8 cellular contexts compared by ENCODE assay signal in genomic region chr5:99060306-99061261, GRCh38.
DNase-seq lines count a peak whose midpoint lies in the region; ATAC-seq and TF ChIP-seq lines count a peak whose summit lies in the region.

No MANE protein-coding gene starts in this region.

- no peaks in the 10 kb centered on the region for H3K9me3 Mint-ChIP-seq in activated naive CD4-positive, alpha-beta T cell treated with anti-CD3 and anti-CD28 coated beads, Interleukin-2, amount 50 U/mL, for 72 hours
- H3K9me3 Mint-ChIP-seq in progenitor cell of endocrine pancreas (ENCODE audit: low read depth) = no peaks in the 10 kb centered on the region

- peak overlapping the region; percentile 66 for H3K9ac ChIP-seq in GM23248
- no peak overlapping the region for H3K9ac ChIP-seq in MM.1S (ENCODE audit: low read length)

- TF ChIP-seq CTCF in MM.1S (IDR thresholded peaks at IDR 0.05; ENCODE audit: low read length) = peak; percentile 89
- peak; percentile 96 for TF ChIP-seq CTCF in progenitor cell of endocrine pancreas (IDR thresholded peaks at IDR 0.05; ENCODE audit: unreplicated experiment)
- TF ChIP-seq CTCF in uterus (IDR thresholded peaks at IDR 0.05) = peak; percentile 65 to 76 (median 71)

- H3K27ac Mint-ChIP-seq in activated naive CD4-positive, alpha-beta T cell treated with anti-CD3 and anti-CD28 coated beads, Interleukin-2, amount 50 U/mL, for 72 hours = no peak overlapping the region
- H3K27ac Mint-ChIP-seq in progenitor cell of endocrine pancreas = no peak overlapping the region

- H3K4me3 Mint-ChIP-seq in progenitor cell of endocrine pancreas (ENCODE audit: low read depth) = no peak overlapping the region

- H3K9me2 ChIP-seq in GM23248 (ENCODE audit: insufficient read depth) = no peaks in the 10 kb centered on the region
- H3K9me2 ChIP-seq in MM.1S (replicated peaks; ENCODE audit: insufficient read depth, low read length) = no peaks in the 10 kb centered on the region

- in situ Hi-C loops in GM23248 (cut with MboI) = no loop called here

- H3K36me3 ChIP-seq in GM23248 (ENCODE audit: low read depth) (no peaks in the 10 kb centered on the region), MM.1S (replicated peaks; ENCODE audit: insufficient read depth, low read length) (no peaks in the 10 kb centered on the region), uterus (no peaks in the 10 kb centered on the region)

- H2AFZ ChIP-seq in GM23248 (peak overlapping the region; percentile 71), MM.1S (ENCODE audit: low read length) (0 out of 2 replicates have a peak overlapping the region, but pooled peaks have one; percentile 9)

- no peaks in the 10 kb centered on the region for H3K36me3 Mint-ChIP-seq in activated naive CD4-positive, alpha-beta T cell treated with anti-CD3 and anti-CD28 coated beads, Interleukin-2, amount 50 U/mL, for 72 hours
- no peaks in the 10 kb centered on the region for H3K36me3 Mint-ChIP-seq in progenitor cell of endocrine pancreas (ENCODE audit: insufficient read depth)

- intact Hi-C loops in head of caudate nucleus (cut with DNase I) = no loop called here
- intact Hi-C loops in uterus (cut with DNase I; ENCODE audit: low total_unique reads) = no loop called here

- H3K9me3 ChIP-seq in GM23248 (ENCODE audit: low read depth) = no peaks in the 10 kb centered on the region
- no peaks in the 10 kb centered on the region for H3K9me3 ChIP-seq in MM.1S (replicated peaks; ENCODE audit: insufficient read depth, low read length)
- no peaks in the 10 kb centered on the region for H3K9me3 ChIP-seq in uterus

- 5 to 6% methylated on average over 13 of the region's 13 CpGs for WGBS in GM23248 (ENCODE audit: low coverage in 1 of 2, low lambda C conversion rate in 2 of 2, missing lambda C conversion rate in 2 of 2), 2 experiments

- no peaks in the 10 kb centered on the region for H3K27me3 ChIP-seq in GM23248 (replicated peaks; ENCODE audit: insufficient read depth)
- no peaks in the 10 kb centered on the region for H3K27me3 ChIP-seq in MM.1S (replicated peaks; ENCODE audit: insufficient read depth, low read length)
- peaks cover 0 to 4% of the 10 kb centered on the region in 2 donors for H3K27me3 ChIP-seq in uterus

- no peaks in the 10 kb centered on the region for H4K20me1 ChIP-seq in GM23248 (ENCODE audit: insufficient read depth)
- H4K20me1 ChIP-seq in MM.1S (ENCODE audit: insufficient read depth, low read length) = no peaks in the 10 kb centered on the region

- ATAC-seq in SK-N-SH treated with all-trans-retinoic acid at 6 μM for 48 hours = peak; percentile 62
- ATAC-seq in activated naive CD4-positive, alpha-beta T cell treated with anti-CD3 and anti-CD28 coated beads, Interleukin-2, amount 50 U/mL, for 72 hours = peak; percentile 33 to 54

- no peaks in the 10 kb centered on the region for H3K4me1 Mint-ChIP-seq in progenitor cell of endocrine pancreas (ENCODE audit: low read depth)

- H3K4me2 ChIP-seq in GM23248 (ENCODE audit: unreplicated experiment) (peak overlapping the region; percentile 79), MM.1S (ENCODE audit: low read depth, low read length) (peak overlapping the region; percentile 42; the same call in 1 of the 2 replicates)

- TF ChIP-seq POLR2A in uterus (IDR thresholded peaks at IDR 0.05) = no peak

- H3K27ac ChIP-seq in GM23248 = peak overlapping the region; percentile 90
- H3K27ac ChIP-seq in MM.1S (ENCODE audit: low read length) = no peak overlapping the region
- H3K27ac ChIP-seq in uterus = no peak overlapping the region

- H3K4me1 ChIP-seq in GM23248 (ENCODE audit: insufficient read depth) = peaks cover 24% of the 10 kb centered on the region
- H3K4me1 ChIP-seq in MM.1S (ENCODE audit: low read length) = peaks cover 12% of the 10 kb centered on the region
- no peaks in the 10 kb centered on the region for H3K4me1 ChIP-seq in uterus

- H3F3A ChIP-seq in GM23248 (ENCODE audit: insufficient read depth) (peaks cover 26% of the 10 kb centered on the region), MM.1S (ENCODE audit: insufficient read depth, low read length) (no peaks in the 10 kb centered on the region)

- peak overlapping the region; percentile 55 for H3K4me3 ChIP-seq in GM23248
- peak overlapping the region; percentile 13 for H3K4me3 ChIP-seq in MM.1S (ENCODE audit: low read length)
- H3K4me3 ChIP-seq in uterus = no peak overlapping the region

- H3K27me3 Mint-ChIP-seq in progenitor cell of endocrine pancreas = no peaks in the 10 kb centered on the region

- H3K79me2 ChIP-seq in GM23248 (ENCODE audit: insufficient read depth) (no peaks in the 10 kb centered on the region), MM.1S (ENCODE audit: low read length) (no peaks in the 10 kb centered on the region)

- peak; percentile 73 for DNase-seq in EL
- peak; percentile 78 for DNase-seq in GM23248
- peak; percentile 76 for DNase-seq in MM.1S
- DNase-seq in activated naive CD4-positive, alpha-beta T cell treated with anti-CD3 and anti-CD28 coated beads, Interleukin-2, amount 50 U/mL, for 72 hours (ENCODE audit: low spot score in 2 of 2) = peak; percentile 62 to 84
- peak; percentile 53 to 92 (median 80) for DNase-seq in head of caudate nucleus
- peak; percentile 64 for DNase-seq in progenitor cell of endocrine pancreas (ENCODE audit: low spot score, unreplicated experiment)
- DNase-seq in uterus = peak; percentile 65 to 67

TF ChIP-seq in SK-N-SH treated with all-trans-retinoic acid at 6 μM for 48 hours, 23 proteins besides CTCF, POLR2A, EP300 and RAD21:
- TF ChIP-seq ZFP3 (CRISPR knock-in tag; IDR thresholded peaks at IDR 0.05) = no peak
- TF ChIP-seq ZNF70 (CRISPR knock-in tag; IDR thresholded peaks at IDR 0.05) = no peak
- TF ChIP-seq CSDC2 (CRISPR knock-in tag; IDR thresholded peaks at IDR 0.05) = no peak
- TF ChIP-seq PPARA (CRISPR knock-in tag; IDR thresholded peaks at IDR 0.05; ENCODE audit: borderline replicate concordance) = no peak
- no peak for TF ChIP-seq ISL1 (CRISPR knock-in tag; IDR thresholded peaks at IDR 0.05)
- no peak for TF ChIP-seq RARB (CRISPR knock-in tag; IDR thresholded peaks at IDR 0.05)
- TF ChIP-seq GLIS3 (CRISPR knock-in tag; IDR thresholded peaks at IDR 0.05) = no peak
- TF ChIP-seq TSHZ2 (CRISPR knock-in tag; IDR thresholded peaks at IDR 0.05) = no peak

Comparison
In these comparisons a context has a peak if more than half of its experiments do, and no peak if none do; other contexts are left out.
1. H3K4me3 ChIP-seq: peak in GM23248 (single experiment) and MM.1S (single experiment); none in uterus (0 of 2).
2. Peak in every context shown above with its lines, with median percentiles within 50 percentile points of each other: DNase-seq and CTCF ChIP-seq.